In genomic region chr1:157671895-157672294, GRCh38 we compare ENCODE assay signal across 29 cellular contexts. TPM values are rescaled to one million over a fixed set of nuclear protein-coding genes. Genes with fewer than 3 reads are reported as not detected.
"Had no signal": no experiment of that assay in that cellular context is flagged by ENCODE, and none has a peak within 500 bp of the region (broad histone marks: within the 10 kb centered on the region; RNA-seq: fewer than 3 reads in every experiment).

No MANE protein-coding gene starts in this region.

- H3K27me3 Mint-ChIP-seq: central memory CD8-positive, alpha-beta T cell; naive B cell had no signal

- H3K4me1 Mint-ChIP-seq: activated T-helper 17 cell treated with anti-CD3 and anti-CD28 coated beads, Interleukin-2, amount 50 U/mL, for 72 hours had no signal

- H3K4me3 ChIP-seq: ascending aorta, esophagus muscularis mucosa, gastroesophageal sphincter, sigmoid colon, smooth muscle cell, tibial artery had no signal

- H3K4me3 Mint-ChIP-seq: activated CD8-positive, alpha-beta T cell treated with anti-CD3 and anti-CD28 coated beads, Interleukin-2, amount 10 ng/mL, durations not matched to agents 7 days and 5 days; activated T-helper 17 cell treated with anti-CD3 and anti-CD28 coated beads, Interleukin-2, amount 50 U/mL, for 72 hours; central memory CD8-positive, alpha-beta T cell; stimulated activated naive CD8-positive, alpha-beta T cell treated with anti-CD3 and anti-CD28 coated beads, Interleukin-15, Interleukin-2, amounts not matched to agents 100 ng/mL and 50 ng/mL, for 24 hours had no signal

- H3K27ac Mint-ChIP-seq: activated CD8-positive, alpha-beta T cell treated with anti-CD3 and anti-CD28 coated beads, Interleukin-2, amount 10 ng/mL, durations not matched to agents 7 days and 5 days; activated naive CD4-positive, alpha-beta T cell treated with anti-CD3 and anti-CD28 coated beads, Interleukin-2, amount 50 U/mL, for 72 hours; activated T-helper 17 cell treated with anti-CD3 and anti-CD28 coated beads, Interleukin-2, amount 50 U/mL, for 72 hours; stimulated activated naive CD8-positive, alpha-beta T cell treated with anti-CD3 and anti-CD28 coated beads, Interleukin-15, Interleukin-2, amounts not matched to agents 100 ng/mL and 50 ng/mL, for 24 hours had no signal

- H3K27ac ChIP-seq: ascending aorta, brain microvascular endothelial cell, esophagus muscularis mucosa, gastroesophageal sphincter, sigmoid colon, tibial artery had no signal

- H3K36me3 ChIP-seq: ascending aorta, brain microvascular endothelial cell, esophagus muscularis mucosa, gastroesophageal sphincter, sigmoid colon, tibial artery had no signal

- H3K27me3 ChIP-seq: ascending aorta, brain microvascular endothelial cell, esophagus muscularis mucosa, gastroesophageal sphincter, sigmoid colon, tibial artery had no signal

- ATAC-seq: activated CD8-positive, alpha-beta T cell treated with anti-CD3 and anti-CD28 coated beads, Interleukin-2, amount 10 ng/mL, durations not matched to agents 7 days and 5 days; activated naive CD4-positive, alpha-beta T cell treated with anti-CD3 and anti-CD28 coated beads, Interleukin-2, amount 50 U/mL, for 72 hours; activated T-helper 17 cell treated with anti-CD3 and anti-CD28 coated beads, Interleukin-2, amount 50 U/mL, for 72 hours; gastroesophageal sphincter had no signal

- H3K4me1 ChIP-seq: ascending aorta, esophagus muscularis mucosa, gastroesophageal sphincter, sigmoid colon, tibial artery had no signal

- H3K4me2 ChIP-seq: smooth muscle cell had no signal

- DNase-seq: activated CD4-positive, alpha-beta T cell treated with anti-CD3 and anti-CD28 coated beads, Interleukin-2, amount 50 U/mL, for 1 hour; activated CD8-positive, alpha-beta T cell treated with anti-CD3 and anti-CD28 coated beads, Interleukin-2, amount 10 ng/mL, durations not matched to agents 7 days and 5 days; activated T-cell treated with anti-CD3 and anti-CD28 coated beads, Interleukin-2, amount 50 U/mL, for 1 hour; brain microvascular endothelial cell; effector memory CD4-positive, alpha-beta T cell; head of caudate nucleus; hypothalamus; mesendoderm; naive B cell; nucleus accumbens; sigmoid colon; stimulated activated CD4-positive, alpha-beta T cell treated with anti-CD3 and anti-CD28 coated beads, Interleukin-15, amount 100 ng/mL, for 24 hours; stimulated activated CD4-positive, alpha-beta T cell treated with anti-CD3 and anti-CD28 coated beads, Interleukin-2, amount 100 ng/mL, for 48 hours; substantia nigra; SW 1271; T-helper 2 cell; tibial artery had no signal

RNA-seq across cellular contexts. Expression of gene FCRL3, which starts 28.7 kb away (rescaled TPM):
- total RNA-seq: ascending aorta, dermis microvascular lymphatic vessel endothelial cell, lower leg skin, sigmoid colon, smooth muscle cell, ureter had no signal
- polyA plus RNA-seq: neural cell, smooth muscle cell had no signal
